ENCODE assay signal across 8 cellular contexts in the genomic region with DNA sequence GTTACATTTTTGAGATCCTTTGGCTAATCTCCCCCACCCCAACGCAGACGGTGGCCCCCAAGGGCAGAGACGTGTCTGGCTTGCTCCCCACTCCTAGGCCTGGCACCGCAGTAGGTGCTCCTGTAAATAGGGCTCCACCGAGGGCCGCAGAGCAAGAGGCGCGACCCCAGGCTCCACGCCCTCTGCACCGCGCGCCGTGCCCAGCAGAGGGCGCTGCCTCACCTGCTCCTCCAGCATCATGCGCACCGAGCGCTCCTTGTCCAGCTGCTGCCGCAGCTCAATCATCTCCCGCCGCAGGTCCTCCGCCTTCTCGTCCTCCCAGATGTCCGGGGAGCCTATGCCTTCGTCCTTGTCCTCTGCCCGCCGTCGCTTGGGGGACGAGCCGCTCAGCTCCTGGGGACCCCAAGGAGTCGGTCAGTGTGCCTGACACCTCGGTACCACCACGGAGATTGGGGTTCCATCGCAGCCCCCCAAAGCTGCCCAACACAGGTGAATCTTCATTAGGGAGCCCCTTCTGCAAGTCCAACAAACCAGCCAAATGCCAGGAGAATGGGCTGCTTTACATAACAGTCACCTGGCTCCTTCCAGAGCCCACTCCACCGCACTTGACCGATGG. TPM values are rescaled to one million over a fixed set of nuclear protein-coding genes. Genes with fewer than 3 reads are reported as not detected.
DNase-seq lines count a peak whose midpoint lies in the region; ATAC-seq and TF ChIP-seq lines count a peak whose summit lies in the region.

No MANE protein-coding gene starts in this region.

- CTCF ChIA-PET in A673 (lab: Charles Lee), result interaction anchor here (1.4 kb wide), 1 partner anchor 8 kb away, joined by 5 read pairs; no protein-coding TSS in a partner anchor

- H3K4me1 Mint-ChIP-seq in activated CD4-positive, alpha-beta T cell treated with anti-CD3 and anti-CD28 coated beads, Interleukin-2, amount 10 ng/mL, durations not matched to agents 24 days and 14 days, result peaks cover 2% of the 10 kb centered on the region

- DNase-seq in A673 (ENCODE audit: low spot score), result peak; percentile 49
- DNase-seq in GM20000 (ENCODE audit: low spot score), result peak; percentile 54
- DNase-seq in activated CD4-positive, alpha-beta T cell treated with anti-CD3 and anti-CD28 coated beads, Interleukin-2, amount 10 ng/mL, durations not matched to agents 24 days and 14 days, result peak; percentile 84
- peak; percentile 34 for DNase-seq in epithelial cell of esophagus (ENCODE audit: low read depth)
- DNase-seq in psoas muscle, result peak; percentile 41 to 66
- DNase-seq in inferior parietal cortex (ENCODE audit: extremely low spot score), result no peak

- BruUV-seq in A673 (replicated peaks; lab: Mats Ljungman, UMichigan), result no TSS peak

- ATAC-seq in psoas muscle (peak; percentile 54 to 67 (median 57)), GM18868 (IDR thresholded peaks at IDR 0.05; ENCODE audit: unreplicated experiment) (no peak), GM19328 (IDR thresholded peaks at IDR 0.05; ENCODE audit: unreplicated experiment) (no peak)

- TF ChIP-seq CTCF in A673 (conservative IDR thresholded peaks at IDR 0.05; ENCODE audit: low read depth, low read length) (peak; percentile 80), GM20000 (IDR thresholded peaks at IDR 0.05; ENCODE audit: extremely low read depth, missing control alignments) (peak; percentile 63), epithelial cell of esophagus (IDR thresholded peaks at IDR 0.05; ENCODE audit: insufficient read depth, low read depth, low read length, missing control alignments) (peak; percentile 53), psoas muscle (IDR thresholded peaks at IDR 0.05) (peak; percentile 62)

- no peaks in the 10 kb centered on the region for H3K27me3 Mint-ChIP-seq in activated CD4-positive, alpha-beta T cell treated with anti-CD3 and anti-CD28 coated beads, Interleukin-2, amount 10 ng/mL, durations not matched to agents 24 days and 14 days

- intact Hi-C loops in A673 (cut with micrococcal nuclease; ENCODE audit: unreplicated experiment), result loop anchor here (2.0 kb wide), 1 partner anchor 141 kb away; no protein-coding TSS in a partner anchor
- intact Hi-C loops in activated CD4-positive, alpha-beta T cell treated with anti-CD3 and anti-CD28 coated beads, Interleukin-2, amount 10 ng/mL, durations not matched to agents 24 days and 14 days (cut with micrococcal nuclease), result no loop called here
- intact Hi-C loops in psoas muscle (cut with DNase I), result loop anchor here in 1 of 2 donors (10.0 kb wide), 1 partner anchor 63 kb away; no protein-coding TSS in a partner anchor

- POLR2A ChIA-PET in A673 (lab: Charles Lee; ENCODE audit: low non-redundant PET), result interaction anchor here (0.6 kb wide), 1 partner anchor 43 kb away, joined by 4 read pairs; no protein-coding TSS in a partner anchor

- no peaks in the 10 kb centered on the region for H3K27me3 ChIP-seq in A673 (replicated peaks; ENCODE audit: insufficient read depth, low read depth, low read length, poor library complexity)
- no peaks in the 10 kb centered on the region for H3K27me3 ChIP-seq in psoas muscle (ENCODE audit: insufficient read depth in 3 of 3, low read length in 2 of 3)

- H3K27ac Mint-ChIP-seq in activated CD4-positive, alpha-beta T cell treated with anti-CD3 and anti-CD28 coated beads, Interleukin-2, amount 10 ng/mL, durations not matched to agents 24 days and 14 days, result no peak overlapping the region

- H3K4me3 ChIP-seq in A673 (ENCODE audit: low read depth, low read length, poor library complexity, severe bottlenecking), result no peak overlapping the region
- H3K4me3 ChIP-seq in epithelial cell of esophagus (ENCODE audit: low read length), result no peak overlapping the region
- no peak overlapping the region for H3K4me3 ChIP-seq in psoas muscle

- no peaks in the 10 kb centered on the region for H3K9me3 Mint-ChIP-seq in activated CD4-positive, alpha-beta T cell treated with anti-CD3 and anti-CD28 coated beads, Interleukin-2, amount 10 ng/mL, durations not matched to agents 24 days and 14 days

- H3K27ac ChIP-seq in A673 (ENCODE audit: low read depth, low read length, poor library complexity, severe bottlenecking) (no peak overlapping the region), psoas muscle (no peak overlapping the region)

- 76 to 84% (median 82%) methylated on average over 30 to 35 of the region's 35 CpGs for WGBS in psoas muscle, 3 donors

- H3K36me3 ChIP-seq in A673 (ENCODE audit: insufficient read depth, low read length, poor library complexity, severe bottlenecking) (peaks cover 29% of the 10 kb centered on the region), psoas muscle (ENCODE audit: insufficient read depth in 1 of 2, low read depth in 1 of 2) (peaks cover 0 to 48% of the 10 kb centered on the region in 2 donors)

- peaks cover 34% of the 10 kb centered on the region for H3K36me3 Mint-ChIP-seq in activated CD4-positive, alpha-beta T cell treated with anti-CD3 and anti-CD28 coated beads, Interleukin-2, amount 10 ng/mL, durations not matched to agents 24 days and 14 days (ENCODE audit: low read depth)

- H3K9me3 ChIP-seq in A673 (ENCODE audit: low read depth, low read length, poor library complexity, severe bottlenecking) (no peaks in the 10 kb centered on the region), psoas muscle (no peaks in the 10 kb centered on the region)

- H3K4me1 ChIP-seq in A673 (ENCODE audit: insufficient read depth, low read length, poor library complexity, severe bottlenecking) (no peaks in the 10 kb centered on the region), psoas muscle (peaks cover 12% of the 10 kb centered on the region)

- no peak overlapping the region for H3K4me3 Mint-ChIP-seq in activated CD4-positive, alpha-beta T cell treated with anti-CD3 and anti-CD28 coated beads, Interleukin-2, amount 10 ng/mL, durations not matched to agents 24 days and 14 days

RNA-seq across cellular contexts. Expression of a gene that starts 11.2 kb away (rescaled TPM):
- total RNA-seq in A673 (2021) (41.5 and 42.4 TPM in 2 replicates), psoas muscle (1 to 10 TPM; 3.8 to 5.7 (median 4.5) TPM)
- 46.1 and 53.4 TPM in 2 replicates for total RNA-seq in activated CD4-positive, alpha-beta T cell treated with anti-CD3 and anti-CD28 coated beads, Interleukin-2, amount 10 ng/mL, durations not matched to agents 24 days and 14 days
- 1 to 10 TPM; 3.0 to 8.2 (median 7.0) TPM for polyA plus RNA-seq in psoas muscle

RNA-seq across cellular contexts. Expression of a gene that starts 19.8 kb away (rescaled TPM):
- total RNA-seq in A673 (2021) (0.11 TPM in 1 of 2 replicates, not detected in the other), psoas muscle (100 to 1,000 TPM; 305 to 552 (median 476) TPM)
- total RNA-seq in activated CD4-positive, alpha-beta T cell treated with anti-CD3 and anti-CD28 coated beads, Interleukin-2, amount 10 ng/mL, durations not matched to agents 24 days and 14 days, result not detected in 2 replicates
- 100 to 1,000 TPM; 196 to 276 (median 206) TPM for polyA plus RNA-seq in psoas muscle

RNA-seq across cellular contexts. Expression of a gene that starts 54.2 kb away (rescaled TPM):
- total RNA-seq in A673 (2021) (10.6 and 15.4 TPM in 2 replicates), psoas muscle (1 to 10 TPM; 1.7 to 3.3 (median 2.4) TPM)
- 1.0 and 1.4 TPM in 2 replicates for total RNA-seq in activated CD4-positive, alpha-beta T cell treated with anti-CD3 and anti-CD28 coated beads, Interleukin-2, amount 10 ng/mL, durations not matched to agents 24 days and 14 days
- 1 to 10 TPM in 2 of 3 donors, under 1 TPM in 1; 0.96 to 1.3 (median 1.0) TPM for polyA plus RNA-seq in psoas muscle

Comparison
In these comparisons a context has a peak if more than half of its experiments do, and no peak if none do; other contexts are left out.
1. ATAC-seq: peak in psoas muscle (4 of 4); none in GM18868 (single experiment) and GM19328 (single experiment).
2. RNA of a gene that starts 19.8 kb away (total RNA-seq): 305 to 552 TPM in psoas muscle; 0.11 TPM in A673 and not detected in activated CD4-positive, alpha-beta T cell treated with anti-CD3 and anti-CD28 coated beads, Interleukin-2, amount 10 ng/mL, durations not matched to agents 24 days and 14 days; every median in the first group is over 100 times any median in the second.
3. Peak in every context shown above with its lines, with median percentiles within 50 percentile points of each other: CTCF ChIP-seq.